Comparison of ENCODE assay signal across 32 cellular contexts in genomic region chr10:52297727-52298126, GRCh38. TPM values are rescaled to one million over a fixed set of nuclear protein-coding genes. Genes with fewer than 3 reads are reported as not detected.
"Had no signal": no experiment of that assay in that cellular context is flagged by ENCODE, and none has a peak within 500 bp of the region (broad histone marks: within the 10 kb centered on the region; RNA-seq: fewer than 3 reads in every experiment).

No MANE protein-coding gene starts in this region.

- H3K4me3 Mint-ChIP-seq: activated CD4-positive, alpha-beta memory T cell treated with anti-CD3 and anti-CD28 coated beads for 36 hours; activated naive CD4-positive, alpha-beta T cell treated with anti-CD3 and anti-CD28 coated beads for 36 hours; activated T-cell treated with anti-CD3 and anti-CD28 coated beads, Interleukin-2, amount 50 U/mL, for 4 hours; activated T-helper 1 cell treated with anti-CD3 and anti-CD28 coated beads, Interleukin-12 subunit alpha, Interleukin-12 subunit beta, Interleukin-2, Interleukin-4 antibody, amounts not matched to agents 30 ng/mL and 10 ng/mL and 1 ng/mL, durations not matched to agents 14 hours and 24 hours and 36 hours; T-helper 1 cell treated with Interleukin-12 subunit alpha and Interleukin-12 subunit beta and Interleukin-4 antibody, amounts not matched to agents 30 μg/mL and 1 μg/mL, for 36 hours; T-helper 2 cell treated with Interferon-gamma antibody and Interleukin-4, amounts not matched to agents 5 μg/mL and 100 μg/mL, for 36 hours; WTC11 had no signal

- H3K27ac Mint-ChIP-seq: activated CD4-positive, alpha-beta memory T cell treated with anti-CD3 and anti-CD28 coated beads for 36 hours; activated naive CD4-positive, alpha-beta T cell treated with anti-CD3 and anti-CD28 coated beads for 36 hours; activated naive CD4-positive, alpha-beta T cell treated with anti-CD3 and anti-CD28 coated beads, Interleukin-2, amount 50 U/mL, for 72 hours; activated T-helper 1 cell treated with anti-CD3 and anti-CD28 coated beads, Interleukin-12 subunit alpha, Interleukin-12 subunit beta, Interleukin-2, Interleukin-4 antibody, amounts not matched to agents 30 ng/mL and 10 ng/mL and 1 ng/mL, durations not matched to agents 14 hours and 24 hours and 36 hours; T-helper 1 cell treated with Interleukin-12 subunit alpha and Interleukin-12 subunit beta and Interleukin-4 antibody, amounts not matched to agents 30 μg/mL and 1 μg/mL, for 36 hours; T-helper 2 cell treated with Interferon-gamma antibody and Interleukin-4, amounts not matched to agents 5 μg/mL and 100 μg/mL, for 36 hours; WTC11 had no signal

- FAIRE-seq: TTC549 had no signal

- H3K27ac ChIP-seq: adrenal gland, brain microvascular endothelial cell, colonic mucosa had no signal

- H3K36me3 ChIP-seq: adrenal gland, brain microvascular endothelial cell, colonic mucosa, MG63 had no signal

- H3K9ac ChIP-seq: SK-N-SH had no signal

- H3K9me3 ChIP-seq: adrenal gland, colonic mucosa, MG63, SK-N-SH had no signal

- H3K27me3 ChIP-seq: adrenal gland, brain microvascular endothelial cell, colonic mucosa, MG63 had no signal

- H3K27me3 Mint-ChIP-seq: activated CD4-positive, alpha-beta memory T cell treated with anti-CD3 and anti-CD28 coated beads for 36 hours had no signal

- H3K36me3 Mint-ChIP-seq: activated CD4-positive, alpha-beta memory T cell treated with anti-CD3 and anti-CD28 coated beads for 36 hours; activated naive CD4-positive, alpha-beta T cell treated with anti-CD3 and anti-CD28 coated beads, Interleukin-2, amount 50 U/mL, for 72 hours; WTC11 had no signal

- H3K9me3 Mint-ChIP-seq: activated naive CD4-positive, alpha-beta T cell treated with anti-CD3 and anti-CD28 coated beads for 36 hours; activated T-helper 1 cell treated with anti-CD3 and anti-CD28 coated beads, Interleukin-12 subunit alpha, Interleukin-12 subunit beta, Interleukin-2, Interleukin-4 antibody, amounts not matched to agents 30 ng/mL and 10 ng/mL and 1 ng/mL, durations not matched to agents 14 hours and 24 hours and 36 hours; T-helper 1 cell treated with Interleukin-12 subunit alpha and Interleukin-12 subunit beta and Interleukin-4 antibody, amounts not matched to agents 30 μg/mL and 1 μg/mL, for 36 hours; T-helper 2 cell treated with Interferon-gamma antibody and Interleukin-4, amounts not matched to agents 5 μg/mL and 100 μg/mL, for 36 hours had no signal

- H3K4me1 Mint-ChIP-seq: WTC11 had no signal

- ATAC-seq: activated naive CD4-positive, alpha-beta T cell treated with anti-CD3 and anti-CD28 coated beads, Interleukin-2, amount 50 U/mL, for 72 hours; activated T-cell treated with anti-CD3 and anti-CD28 coated beads, Interleukin-2, amount 50 U/mL, for 4 hours; WTC11 had no signal

- H3K4me2 ChIP-seq: SK-N-SH had no signal

- DNase-seq: activated CD4-positive, alpha-beta memory T cell treated with anti-CD3 and anti-CD28 coated beads for 36 hours; activated CD4-positive, alpha-beta T cell treated with anti-CD3 and anti-CD28 coated beads for 4 hours; activated CD4-positive, alpha-beta T cell treated with anti-CD3 and anti-CD28 coated beads, Interleukin-2, amount 50 U/mL, for 1 hour; activated CD4-positive, CD25-positive, alpha-beta regulatory T cell treated with anti-CD3 and anti-CD28 coated beads, Interleukin-2, amount 50 U/mL, for 72 hours; activated CD8-positive, alpha-beta memory T cell treated with anti-CD3 and anti-CD28 coated beads, Interleukin-2, amount 50 U/mL, for 4 hours; activated gamma-delta T cell treated with Interleukin-2 at 50 U/mL for 16 hours; activated naive CD4-positive, alpha-beta T cell treated with anti-CD3 and anti-CD28 coated beads for 36 hours; activated T-cell treated with anti-CD3 and anti-CD28 coated beads for 4 hours; activated T-cell treated with anti-CD3 and anti-CD28 coated beads, Interleukin-2, amount 50 U/mL, for 4 hours; adrenal gland; brain microvascular endothelial cell; central memory CD4-positive, alpha-beta T cell; colonic mucosa; Kasumi-1; MG63; NCI-H1048; NCI-H1105 treated with DMSO at 0.1 percent for 48 hours; NCI-H1436 treated with DMSO at 0.1 percent for 48 hours; NCI-H1694 treated with DMSO at 0.1 percent for 48 hours; NCI-H2029; NCI-H345; NCI-H524 treated with DMSO at 0.1 percent for 48 hours; NK-92 treated with Interleukin-12 subunit alpha and Interleukin-12 subunit beta, amount 100 ng/mL, for 24 hours; Right ventricle myocardium superior; SK-N-SH had no signal

- H3K4me3 ChIP-seq: adrenal gland, colonic mucosa, MG63 had no signal

- H3K4me1 ChIP-seq: adrenal gland, colonic mucosa had no signal

RNA-seq across cellular contexts. Expression of gene DKK1, which starts 16.4 kb away (rescaled TPM):
- total RNA-seq: activated CD4-positive, alpha-beta memory T cell treated with anti-CD3 and anti-CD28 coated beads for 36 hours; activated naive CD4-positive, alpha-beta T cell treated with anti-CD3 and anti-CD28 coated beads for 36 hours; activated naive CD4-positive, alpha-beta T cell treated with anti-CD3 and anti-CD28 coated beads, Interleukin-2, amount 50 U/mL, for 72 hours; activated T-helper 1 cell treated with anti-CD3 and anti-CD28 coated beads, Interleukin-12 subunit alpha, Interleukin-12 subunit beta, Interleukin-2, Interleukin-4 antibody, amounts not matched to agents 30 ng/mL and 10 ng/mL and 1 ng/mL, durations not matched to agents 14 hours and 24 hours and 36 hours; OCI-LY7; Right ventricle myocardium superior had no signal
